ENCODE assay signal across 8 cellular contexts in the genomic region with DNA sequence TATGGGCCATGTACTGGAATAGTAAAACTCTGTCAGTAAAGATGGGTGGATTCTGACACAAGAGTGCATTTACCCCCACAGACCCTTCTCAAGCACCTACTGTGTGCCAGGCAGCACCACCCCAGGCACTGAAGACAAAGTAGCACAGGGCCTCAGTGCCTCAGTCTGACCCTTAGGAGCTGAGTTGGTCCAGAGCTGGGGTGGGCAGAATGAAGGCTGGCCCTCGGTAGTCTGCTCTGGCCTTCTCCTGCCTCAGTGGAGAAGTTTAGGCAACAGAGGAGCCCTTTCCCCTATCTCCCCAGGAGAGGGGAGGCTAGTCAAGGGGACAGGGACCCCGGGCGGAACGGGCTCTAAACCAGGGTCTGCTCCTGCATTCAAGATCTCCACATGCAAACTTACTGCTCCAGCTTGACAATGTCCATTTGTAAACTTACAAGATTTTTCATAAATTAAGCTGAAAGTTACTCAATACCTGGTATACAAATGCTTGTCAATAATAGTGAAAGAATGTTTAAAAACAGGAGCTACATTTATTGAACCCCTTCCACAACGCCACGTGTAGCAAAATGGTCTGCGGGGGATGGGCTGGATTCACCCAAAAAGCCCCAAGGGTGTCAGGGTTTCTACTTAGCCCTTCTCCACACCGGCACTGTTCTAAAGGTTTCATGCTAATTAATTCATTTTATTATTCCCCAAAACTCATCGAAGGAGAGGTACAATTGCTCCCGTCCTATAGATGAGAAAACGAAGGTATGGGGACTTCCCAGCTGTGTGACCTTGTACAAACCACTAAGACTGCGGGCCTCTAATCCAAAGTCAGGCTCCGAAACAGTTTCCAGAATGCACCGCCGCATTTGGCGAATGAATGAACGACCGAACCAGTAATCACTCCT. TPM values are rescaled to one million over a fixed set of nuclear protein-coding genes. Genes with fewer than 3 reads are reported as not detected.
A peak's percentile ranks its signal among the peaks of the same experiment; 100 is the strongest.
DNase-seq lines count a peak whose midpoint lies in the region; ATAC-seq and TF ChIP-seq lines count a peak whose summit lies in the region.

No MANE protein-coding gene starts in this region.

- no peak overlapping the region for H2BK20ac ChIP-seq in IMR-90 (ENCODE audit: low read depth, low read length)

- CTCF ChIA-PET in IMR-90 (lab: Yijun Ruan, JAX), result interaction anchor here (1.3 kb wide), 1 partner anchor 10 kb away, joined by 3 read pairs; no protein-coding TSS in a partner anchor
- CTCF ChIA-PET in activated naive CD4-positive, alpha-beta T cell treated with anti-CD3 and anti-CD28 coated beads, Interleukin-2, amount 10 ng/mL, durations not matched to agents 7 days and 5 days (lab: Charles Lee), result interaction anchor here (0.9 to 1.4 kb wide), 3 partner anchors 8 to 37 kb away, joined by 3 to 5 read pairs (median 3); no protein-coding TSS in a partner anchor

- peaks cover 28% of the 10 kb centered on the region for H3K36me3 Mint-ChIP-seq in activated naive CD4-positive, alpha-beta T cell treated with anti-CD3 and anti-CD28 coated beads, Interleukin-2, amount 10 ng/mL, durations not matched to agents 7 days and 5 days

- peak overlapping the region; percentile 98 for H3K23ac ChIP-seq in IMR-90 (ENCODE audit: low read depth, low read length)

- H3K18ac ChIP-seq in IMR-90 (ENCODE audit: low read depth, low read length), result peak overlapping the region; percentile 20; the same call in 1 of the 2 replicates

- dilution Hi-C loops in IMR-90 (cut with HindIII; ENCODE audit: low sequenced_read_pairs, unreplicated experiment), result no loop called here

- peak overlapping the region; percentile 98 for H3K27ac ChIP-seq in IMR-90 (ENCODE audit: insufficient read depth, low read length)

- peak overlapping the region; percentile 84 for H3K4ac ChIP-seq in IMR-90 (ENCODE audit: low read depth, low read length)

- ATAC-seq in GM18909 (IDR thresholded peaks at IDR 0.05; ENCODE audit: poor library complexity, unreplicated experiment) (peak; percentile 1), IMR-90 (ENCODE audit: low read depth) (no peak), GM19328 (IDR thresholded peaks at IDR 0.05; ENCODE audit: unreplicated experiment) (no peak)

- in situ Hi-C loops in IMR-90 (cut with MboI; ENCODE audit: low sequenced_read_pairs), result no loop called here

- peak overlapping the region; percentile 93 for H2BK5ac ChIP-seq in IMR-90 (ENCODE audit: low read depth, low read length, poor library complexity, severe bottlenecking)

- peak overlapping the region; percentile 98 for H3K9ac ChIP-seq in IMR-90 (ENCODE audit: low read depth, low read length)

- H4K91ac ChIP-seq in IMR-90 (ENCODE audit: insufficient read depth, low read depth, low read length), result peak overlapping the region; percentile 30; the same call in 1 of the 2 replicates

- peak overlapping the region; percentile 94 for H2AFZ ChIP-seq in IMR-90 (replicated peaks; ENCODE audit: low read length, poor library complexity)

- WGBS in IMR-90 (ENCODE audit: extremely low coverage in 2 of 2, insufficient read length in 1 of 2), 2 experiments, result 0% methylated on average over 7 of the region's 18 CpGs; no CpG with 5 or more reads in 1 of the 2 experiments

- H3K4me1 ChIP-seq in IMR-90 (ENCODE audit: control insufficient read depth, insufficient read depth, low read length), result peaks cover 29% of the 10 kb centered on the region

- peak overlapping the region; percentile 94 for H3K4me3 Mint-ChIP-seq in activated naive CD4-positive, alpha-beta T cell treated with anti-CD3 and anti-CD28 coated beads, Interleukin-2, amount 10 ng/mL, durations not matched to agents 7 days and 5 days

- DNase-seq in IMR-90, result no peak
- peak; percentile 46 for DNase-seq in activated naive CD4-positive, alpha-beta T cell treated with anti-CD3 and anti-CD28 coated beads, Interleukin-2, amount 10 ng/mL, durations not matched to agents 7 days and 5 days
- DNase-seq in stimulated activated CD4-positive, alpha-beta T cell treated with anti-CD3 and anti-CD28 coated beads, Interleukin-2, amount 100 ng/mL, for 4 hours (ENCODE audit: low read depth), result peak; percentile 26
- no peak for DNase-seq in NCI-H2029 (lab: John Stamatoyannopoulos, UW)
- no peak for DNase-seq in activated gamma-delta T cell (lab: John Stamatoyannopoulos, UW)

- POLR2A ChIA-PET in IMR-90 (lab: Charles Lee; ENCODE audit: unreplicated experiment), result no interaction called here

- no peaks in the 10 kb centered on the region for H3K9me3 ChIP-seq in IMR-90 (ENCODE audit: control insufficient read depth, insufficient read depth, low read length)

- peak overlapping the region; percentile 81 for H2AK5ac ChIP-seq in IMR-90 (ENCODE audit: low read depth, low read length)

- peak overlapping the region; percentile 93 for H3K14ac ChIP-seq in IMR-90 (replicated peaks; ENCODE audit: low read depth, low read length)

- no peak for TF ChIP-seq POLR2A in IMR-90 (IDR thresholded peaks at IDR 0.05; ENCODE audit: low read depth, low read length)

- TF ChIP-seq RAD21 in IMR-90 (IDR thresholded peaks at IDR 0.05; ENCODE audit: low read length), result no peak

- H4K5ac ChIP-seq in IMR-90 (ENCODE audit: low read depth, low read length), result peak overlapping the region; percentile 42; the same call in 1 of the 2 replicates

- peak overlapping the region; percentile 92 for H2AK9ac ChIP-seq in IMR-90 (replicated peaks; ENCODE audit: low read depth, low read length, poor library complexity)

- H4K8ac ChIP-seq in IMR-90 (ENCODE audit: low read depth in 2 of 2, low read length in 2 of 2), result peak overlapping the region; percentile 11 to 21; a peak in 3 of 4 replicates

- peak overlapping the region; percentile 90 for H3K56ac ChIP-seq in IMR-90 (ENCODE audit: extremely low read depth, insufficient read depth, low read length)

- intact Hi-C loops in IMR-90 (cut with micrococcal nuclease), result no loop called here

- H2BK120ac ChIP-seq in IMR-90 (ENCODE audit: low read depth, low read length), result peak overlapping the region; percentile 19; the same call in 1 of the 2 replicates

- H3K4me2 ChIP-seq in IMR-90 (ENCODE audit: low read depth, low read length), result peak overlapping the region; percentile 96

- peaks cover 56% of the 10 kb centered on the region for H3K4me1 Mint-ChIP-seq in activated naive CD4-positive, alpha-beta T cell treated with anti-CD3 and anti-CD28 coated beads, Interleukin-2, amount 10 ng/mL, durations not matched to agents 7 days and 5 days

- no peaks in the 10 kb centered on the region for H3K9me3 Mint-ChIP-seq in activated naive CD4-positive, alpha-beta T cell treated with anti-CD3 and anti-CD28 coated beads, Interleukin-2, amount 10 ng/mL, durations not matched to agents 7 days and 5 days

- peaks cover 15% of the 10 kb centered on the region for H3K36me3 ChIP-seq in IMR-90 (ENCODE audit: control insufficient read depth, insufficient read depth, low read length)

- H3K4me3 ChIP-seq in IMR-90 (ENCODE audit: insufficient read depth, low read depth, low read length), result peak overlapping the region; percentile 86
- peak overlapping the region; percentile 85 for H3K4me3 ChIP-seq in iPS-11a (ENCODE audit: low read depth, low read length)

- peaks cover 34% of the 10 kb centered on the region for H3K9me1 ChIP-seq in IMR-90 (ENCODE audit: insufficient read depth, low read length)

- H3K79me1 ChIP-seq in IMR-90 (ENCODE audit: low read depth in 1 of 2, low read length in 2 of 2), result peaks cover 10 to 65% of the 10 kb centered on the region in 2 experiments

- no peaks in the 10 kb centered on the region for H3K27me3 Mint-ChIP-seq in activated naive CD4-positive, alpha-beta T cell treated with anti-CD3 and anti-CD28 coated beads, Interleukin-2, amount 10 ng/mL, durations not matched to agents 7 days and 5 days

- no peak overlapping the region for H2BK15ac ChIP-seq in IMR-90 (ENCODE audit: low read depth, low read length)

- TSS peak; percentile 24 for BruUV-seq in IMR-90 (replicated peaks; lab: Mats Ljungman, UMichigan)

- peaks cover 57% of the 10 kb centered on the region for H4K20me1 ChIP-seq in IMR-90 (ENCODE audit: insufficient read depth, low read length)

- H3K27me3 ChIP-seq in IMR-90 (ENCODE audit: control insufficient read depth, insufficient read depth, low read length), result no peaks in the 10 kb centered on the region

- no peak for TF ChIP-seq CTCF in IMR-90 (conservative IDR thresholded peaks at IDR 0.05; ENCODE audit: low read depth, low read length)

- H3K27ac Mint-ChIP-seq in activated naive CD4-positive, alpha-beta T cell treated with anti-CD3 and anti-CD28 coated beads, Interleukin-2, amount 10 ng/mL, durations not matched to agents 7 days and 5 days, result peak overlapping the region; percentile 98

TF ChIP-seq in IMR-90, 13 proteins besides CTCF, POLR2A, EP300 and RAD21:
- TF ChIP-seq FOS (IDR thresholded peaks at IDR 0.05; ENCODE audit: low read depth, low read length) (no peak), RFX5 (IDR thresholded peaks at IDR 0.05; ENCODE audit: low read depth, low read length) (no peak), MAFK (IDR thresholded peaks at IDR 0.05; ENCODE audit: low read depth, low read length) (no peak), MAZ (IDR thresholded peaks at IDR 0.05; ENCODE audit: borderline replicate concordance, low read depth, low read length) (no peak), ELK1 (IDR thresholded peaks at IDR 0.05; ENCODE audit: borderline replicate concordance, low read depth, low read length) (no peak), RCOR1 (IDR thresholded peaks at IDR 0.05; ENCODE audit: insufficient replicate concordance, low read length) (no peak), SMC3 (IDR thresholded peaks at IDR 0.05; ENCODE audit: low read depth, low read length) (no peak), BHLHE40 (IDR thresholded peaks at IDR 0.05; ENCODE audit: low read depth, low read length) (no peak), CEBPB (IDR thresholded peaks at IDR 0.05; ENCODE audit: low read depth, low read length) (no peak), CHD1 (IDR thresholded peaks at IDR 0.05; ENCODE audit: low read depth, low read length) (no peak)

RNA-seq across cellular contexts. Expression of gene VDAC1, which starts 1.5 kb away (rescaled TPM):
- 365 and 423 TPM in 2 replicates for total RNA-seq in IMR-90 (2012; rRNA removed)
- polyA plus RNA-seq in IMR-90 (2012; rRNA removed), result 242 and 289 TPM in 2 replicates
- polyA plus RNA-seq in IMR-90 (2012; cell fraction: cytosol; rRNA removed), result 103 and 148 TPM in 2 replicates
- 46.1 and 144 TPM in 2 replicates for polyA plus RNA-seq in IMR-90 (2012; cell fraction: nucleus; rRNA removed; ENCODE audit: low replicate concordance)

RNA-seq across cellular contexts. Expression of gene C5orf15, which starts 34.9 kb away (rescaled TPM):
- 35.1 and 54.2 TPM in 2 replicates for total RNA-seq in IMR-90 (2012; rRNA removed)
- polyA plus RNA-seq in IMR-90 (2012; rRNA removed), result 64.5 and 73.5 TPM in 2 replicates
- 35.0 and 205 TPM in 2 replicates for polyA plus RNA-seq in IMR-90 (2012; cell fraction: cytosol; rRNA removed)
- 37.9 and 38.3 TPM in 2 replicates for polyA plus RNA-seq in IMR-90 (2012; cell fraction: nucleus; rRNA removed; ENCODE audit: low replicate concordance)

Comparison
In these comparisons a context has a peak if more than half of its experiments do, and no peak if none do; other contexts are left out.
1. DNase-seq: peak in activated naive CD4-positive, alpha-beta T cell treated with anti-CD3 and anti-CD28 coated beads, Interleukin-2, amount 10 ng/mL, durations not matched to agents 7 days and 5 days (single experiment) and stimulated activated CD4-positive, alpha-beta T cell treated with anti-CD3 and anti-CD28 coated beads, Interleukin-2, amount 100 ng/mL, for 4 hours (single experiment); none in IMR-90 (single experiment), NCI-H2029 (single experiment) and activated gamma-delta T cell (single experiment).